In genomic region chr9:124776952-124777645, GRCh38 we compare ENCODE assay signal across 8 cellular contexts. TPM values are rescaled to one million over a fixed set of nuclear protein-coding genes. Genes with fewer than 3 reads are reported as not detected.
DNase-seq lines count a peak whose midpoint lies in the region; ATAC-seq and TF ChIP-seq lines count a peak whose summit lies in the region.

Gene OLFML2A, plus strand, starts transcription at chr9:124777133. Its CDS starts 138 bp downstream, at chr9:124777271.

- H3K27me3 ChIP-seq in ascending aorta (peaks cover 8% of the 10 kb centered on the region), iPS-18a (ENCODE audit: control insufficient read depth, insufficient read depth, low read length) (peaks cover 28% of the 10 kb centered on the region), skeletal muscle tissue (ENCODE audit: control insufficient read depth in 3 of 3, insufficient read depth in 3 of 3, low read length in 3 of 3) (peaks cover 0 to 3% (median 0%) of the 10 kb centered on the region in 3 donors)

- DNase-seq in DMS79 treated with DMSO at 0.1 percent for 48 hours (lab: John Stamatoyannopoulos, UW): peak; percentile 9
- no peak for DNase-seq in DMS79 (lab: John Stamatoyannopoulos, UW)
- DNase-seq in NCI-H146 (lab: John Stamatoyannopoulos, UW): peak; percentile 45
- DNase-seq in ascending aorta (ENCODE audit: low spot score in 2 of 2): no peak
- DNase-seq in SW 1271 (lab: John Stamatoyannopoulos, UW): no peak

- H3K27ac ChIP-seq in ascending aorta: peak within 1 kb of the TSS in 1 of 2 donors; percentile 6
- H3K27ac ChIP-seq in iPS-18a (ENCODE audit: low read length): no peak within 1 kb of the TSS
- no peak within 1 kb of the TSS for H3K27ac ChIP-seq in skeletal muscle tissue (ENCODE audit: low read depth, low read length)

- TF ChIP-seq CTCF in ascending aorta (IDR thresholded peaks at IDR 0.05): peak in 1 of 3 experiments; percentile 13

- H3K4me1 ChIP-seq in ascending aorta (peaks cover 0 to 12% of the 10 kb centered on the region in 2 donors), iPS-18a (ENCODE audit: control insufficient read depth, low read depth, low read length) (peaks cover 21% of the 10 kb centered on the region), skeletal muscle tissue (ENCODE audit: control insufficient read depth in 3 of 3, insufficient read depth in 3 of 3, low read length in 3 of 3) (peaks cover 23 to 31% (median 25%) of the 10 kb centered on the region in 3 donors)

- intact Hi-C loops in ascending aorta (cut with DNase I): loop anchor here (5.0 kb wide), 1 partner anchor 605 kb away; no protein-coding TSS in a partner anchor

- H3K9ac ChIP-seq in iPS-18a (ENCODE audit: low read length) (peak within 1 kb of the TSS; percentile 47), skeletal muscle tissue (ENCODE audit: low read depth in 1 of 3, low read length in 3 of 3) (peak within 1 kb of the TSS; percentile 50 to 77 (median 68))

- no peaks in the 10 kb centered on the region for H3K9me3 ChIP-seq in ascending aorta
- no peaks in the 10 kb centered on the region for H3K9me3 ChIP-seq in iPS-18a (ENCODE audit: control insufficient read depth, low read depth, low read length)
- no peaks in the 10 kb centered on the region for H3K9me3 ChIP-seq in skeletal muscle tissue (ENCODE audit: control insufficient read depth in 3 of 3, low read length in 3 of 3)

- H3K4me3 ChIP-seq in ascending aorta (peak within 1 kb of the TSS; percentile 61 to 67), iPS-18a (ENCODE audit: low read length) (peak within 1 kb of the TSS; percentile 66), skeletal muscle tissue (ENCODE audit: low read length in 3 of 3) (peak within 1 kb of the TSS; percentile 69 to 77 (median 76))

- H3K36me3 ChIP-seq in ascending aorta: no peaks in the 10 kb centered on the region
- no peaks in the 10 kb centered on the region for H3K36me3 ChIP-seq in iPS-18a (ENCODE audit: control insufficient read depth, low read depth, low read length)
- H3K36me3 ChIP-seq in skeletal muscle tissue (ENCODE audit: control insufficient read depth in 3 of 3, insufficient read depth in 3 of 3, low read length in 3 of 3): no peaks in the 10 kb centered on the region

- no peak for ATAC-seq in HG02973 (IDR thresholded peaks at IDR 0.05; ENCODE audit: unreplicated experiment)

RNA-seq across cellular contexts. Expression of gene OLFML2A, which starts in this region (rescaled TPM):
- 129 TPM for total RNA-seq in ascending aorta
- total RNA-seq in skeletal muscle tissue: 65.8 TPM

Comparison
In these comparisons a context has a peak if more than half of its experiments do, and no peak if none do; other contexts are left out.
1. DNase-seq: peak in DMS79 treated with DMSO at 0.1 percent for 48 hours (single experiment) and NCI-H146 (single experiment); none in DMS79 (single experiment), ascending aorta (0 of 2) and SW 1271 (0 of 2).
2. Peak in every context shown above with its lines, with median percentiles within 50 percentile points of each other: H3K4me3 ChIP-seq.